Comparison of ENCODE assay signal across 10 cellular contexts in genomic region chr2:54634012-54634411, GRCh38.
DNase-seq lines count a peak whose midpoint lies in the region; ATAC-seq, FAIRE-seq and TF ChIP-seq lines count a peak whose summit lies in the region.
"Had no signal": no experiment of that assay in that cellular context is flagged by ENCODE, and none has a peak within 500 bp of the region (broad histone marks: within the 10 kb centered on the region; RNA-seq: fewer than 3 reads in every experiment).

No MANE protein-coding gene starts in this region.

- ATAC-seq in HG03039 (IDR thresholded peaks at IDR 0.05; ENCODE audit: unreplicated experiment) = no peak

- H3K9me3 ChIP-seq in GM23248 (ENCODE audit: low read depth) (no peaks in the 10 kb centered on the region), fibroblast of lung (ENCODE audit: control insufficient read depth, insufficient read depth, low read depth, low read length) (no peaks in the 10 kb centered on the region), smooth muscle cell (replicated peaks; ENCODE audit: low read depth) (no peaks in the 10 kb centered on the region)

- in situ Hi-C loops in GM23248 (cut with MboI) = no loop called here

- DNase-seq in GM23248 (no peak), RPMI8226 (peak; percentile 13), fibroblast of lung (ENCODE audit: low read depth in 2 of 2) (no peak), smooth muscle cell (lab: John Stamatoyannopoulos, UW; ENCODE audit: unreplicated experiment) (no peak), H4 (ENCODE audit: low spot score) (no peak), GM19239 (ENCODE audit: insufficient read length, low spot score) (no peak), COLO829 (ENCODE audit: low spot score) (no peak)
- DNase-seq: NCI-H1417 treated with DMSO at 0.1 percent for 48 hours, SIG-M5 had no signal

- H3K4me3 ChIP-seq in GM23248 (no peak overlapping the region), fibroblast of lung (replicated peaks in 1 of 4; ENCODE audit: control extremely low read depth in 1 of 4, insufficient read depth in 1 of 4, low read depth in 3 of 4, low read length in 4 of 4) (no peak overlapping the region), smooth muscle cell (no peak overlapping the region)

- H3K9ac ChIP-seq in GM23248 (0 out of 2 replicates have a peak overlapping the region, but pooled peaks have one; percentile 47), fibroblast of lung (ENCODE audit: insufficient read depth, low read length) (no peak overlapping the region), smooth muscle cell (ENCODE audit: low read depth) (peak overlapping the region; percentile 84)

- 27 to 33% methylated on average over 3 of the region's 3 CpGs for WGBS in GM23248 (ENCODE audit: low coverage in 1 of 2, low lambda C conversion rate in 2 of 2, missing lambda C conversion rate in 2 of 2), 2 experiments
- WGBS in smooth muscle cell (ENCODE audit: low lambda C conversion rate) = 29% methylated on average over 3 of the region's 3 CpGs

- FAIRE-seq in GM19239 (lab: Jason Lieb, UNC) = no peak

- no peaks in the 10 kb centered on the region for H4K20me1 ChIP-seq in GM23248 (ENCODE audit: insufficient read depth)
- no peaks in the 10 kb centered on the region for H4K20me1 ChIP-seq in fibroblast of lung (ENCODE audit: control insufficient read depth, extremely low read depth, insufficient read depth, low read length)
- peaks cover 3% of the 10 kb centered on the region for H4K20me1 ChIP-seq in smooth muscle cell (ENCODE audit: low read depth)

- peaks cover 20% of the 10 kb centered on the region; the same call in 1 of the 2 replicates for H3K79me2 ChIP-seq in GM23248 (ENCODE audit: insufficient read depth)
- H3K79me2 ChIP-seq in fibroblast of lung (ENCODE audit: control insufficient read depth, insufficient read depth, low read length) = peaks cover 26% of the 10 kb centered on the region
- H3K79me2 ChIP-seq in smooth muscle cell (ENCODE audit: low read depth) = peaks cover 45% of the 10 kb centered on the region

- no peak overlapping the region for H2AFZ ChIP-seq in GM23248
- no peak overlapping the region for H2AFZ ChIP-seq in fibroblast of lung (ENCODE audit: low read length)
- H2AFZ ChIP-seq in smooth muscle cell (ENCODE audit: low read depth) = no peak overlapping the region

- peaks cover 52% of the 10 kb centered on the region for H3K36me3 ChIP-seq in GM23248 (ENCODE audit: low read depth)
- H3K36me3 ChIP-seq in fibroblast of lung (ENCODE audit: control insufficient read depth, insufficient read depth, low read length) = peaks cover 26% of the 10 kb centered on the region
- H3K36me3 ChIP-seq in smooth muscle cell (ENCODE audit: low read depth) = peaks cover 18% of the 10 kb centered on the region

- H3K4me2 ChIP-seq in GM23248 (ENCODE audit: unreplicated experiment) (peak overlapping the region; percentile 88), fibroblast of lung (ENCODE audit: extremely low read depth, insufficient read depth, low read length) (peak overlapping the region; percentile 11), smooth muscle cell (peak overlapping the region; percentile 78)

- H3K27ac ChIP-seq in GM23248 (peak overlapping the region; percentile 72), fibroblast of lung (ENCODE audit: insufficient read depth, low read length) (peak overlapping the region; percentile 58), smooth muscle cell (ENCODE audit: low read depth) (peak overlapping the region; percentile 97)

- H3F3A ChIP-seq in GM23248 (ENCODE audit: insufficient read depth) (peaks cover 24% of the 10 kb centered on the region), smooth muscle cell (ENCODE audit: low read depth) (peaks cover 62% of the 10 kb centered on the region)

- no peaks in the 10 kb centered on the region for H3K9me2 ChIP-seq in GM23248 (ENCODE audit: insufficient read depth)

- H3K27me3 ChIP-seq in GM23248 (replicated peaks; ENCODE audit: insufficient read depth) = no peaks in the 10 kb centered on the region
- no peaks in the 10 kb centered on the region for H3K27me3 ChIP-seq in fibroblast of lung (ENCODE audit: control insufficient read depth, insufficient read depth, low read length)
- no peaks in the 10 kb centered on the region for H3K27me3 ChIP-seq in smooth muscle cell (ENCODE audit: low read depth)

- H3K4me1 ChIP-seq in GM23248 (ENCODE audit: insufficient read depth) (peaks cover 32% of the 10 kb centered on the region), fibroblast of lung (ENCODE audit: control insufficient read depth, extremely low read depth, insufficient read depth, low read length) (peaks cover 33% of the 10 kb centered on the region), smooth muscle cell (ENCODE audit: low read depth) (peaks cover 44% of the 10 kb centered on the region)

- no peak for TF ChIP-seq CTCF in fibroblast of lung (conservative IDR thresholded peaks at IDR 0.05 in 1 of 2, IDR thresholded peaks at IDR 0.05 in 1 of 2; ENCODE audit: low read depth in 1 of 2, low read length in 2 of 2)
- no peak for TF ChIP-seq CTCF in smooth muscle cell (IDR thresholded peaks at IDR 0.05; ENCODE audit: borderline replicate concordance, insufficient read depth, poor library complexity, severe bottlenecking)

Comparison
In these comparisons a context has a peak if more than half of its experiments do, and no peak if none do; other contexts are left out.
1. H3K4me2 ChIP-seq: peak in every context shown above with its lines; median percentile 88 in GM23248; 78 in smooth muscle cell; 11 in fibroblast of lung.